Comparison of ENCODE assay signal across 9 cellular contexts in the genomic region with DNA sequence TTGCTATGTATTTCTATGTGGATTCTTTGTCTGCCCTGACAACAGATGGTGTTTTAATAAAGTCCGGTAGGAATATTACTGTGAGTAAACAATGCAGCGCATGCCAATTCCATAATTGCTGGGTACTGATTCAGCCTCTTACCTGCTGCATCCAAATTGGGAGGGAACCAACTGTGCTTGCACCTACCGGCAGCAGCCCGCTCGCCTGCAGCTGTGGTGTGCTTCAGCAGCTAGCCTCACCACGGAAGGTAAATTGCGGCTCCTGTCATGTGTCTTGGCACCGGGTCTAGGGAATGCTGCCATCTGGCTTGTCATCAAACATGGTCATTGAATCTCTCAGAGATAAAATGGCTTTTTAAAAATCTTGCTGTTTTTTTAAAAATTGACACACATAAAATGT.
A peak's percentile ranks its signal among the peaks of the same experiment; 100 is the strongest.
DNase-seq lines count a peak whose midpoint lies in the region; ATAC-seq and TF ChIP-seq lines count a peak whose summit lies in the region.
"Had no signal": no experiment of that assay in that cellular context is flagged by ENCODE, and none has a peak within 500 bp of the region (broad histone marks: within the 10 kb centered on the region; RNA-seq: fewer than 3 reads in every experiment).

No MANE protein-coding gene starts in this region.

- H3K27ac ChIP-seq in prostate gland, result no peak overlapping the region

- TF ChIP-seq CTCF in HFFc6 (IDR thresholded peaks at IDR 0.05) (no peak), prostate gland (IDR thresholded peaks at IDR 0.05) (peak in 1 of 4 experiments; percentile 7)

- intact Hi-C loops in prostate gland (cut with DNase I), result no loop called here

- peaks cover 50% of the 10 kb centered on the region for H3K4me1 Mint-ChIP-seq in HFFc6 (ENCODE audit: low read depth)
- H3K4me1 Mint-ChIP-seq: naive B cell had no signal

- no peaks in the 10 kb centered on the region; the same call in 1 of the 2 replicates for H3K27me3 Mint-ChIP-seq in HFFc6 (ENCODE audit: insufficient read depth)
- H3K27me3 Mint-ChIP-seq: naive B cell had no signal

- peak overlapping the region; percentile 80 for H3K27ac Mint-ChIP-seq in HFFc6
- H3K27ac Mint-ChIP-seq: naive B cell had no signal

- H3K27me3 ChIP-seq in prostate gland (replicated peaks; ENCODE audit: insufficient read depth), result no peaks in the 10 kb centered on the region

- peaks cover 5% of the 10 kb centered on the region for H3K4me1 ChIP-seq in prostate gland (replicated peaks)

- WGBS in prostate gland, result 8% methylated on average over 8 of the region's 8 CpGs

- no peaks in the 10 kb centered on the region for H3K9me3 ChIP-seq in prostate gland

- H3K4me3 Mint-ChIP-seq in HFFc6, result peak overlapping the region; percentile 79
- H3K4me3 Mint-ChIP-seq: naive B cell had no signal

- peaks cover 4% of the 10 kb centered on the region; the same call in 1 of the 2 replicates for H3K9me3 Mint-ChIP-seq in HFFc6

- TF ChIP-seq POLR2A in prostate gland (IDR thresholded peaks at IDR 0.05), result no peak

- ATAC-seq in HG02642 (IDR thresholded peaks at IDR 0.05; ENCODE audit: poor library complexity, unreplicated experiment), result no peak

- H3K36me3 ChIP-seq in prostate gland, result no peaks in the 10 kb centered on the region

- H3K4me3 ChIP-seq in prostate gland, result no peak overlapping the region

- DNase-seq in HFFc6 (no peak), NCI-H2227 (lab: John Stamatoyannopoulos, UW; ENCODE audit: unreplicated experiment) (peak; percentile 65), cerebellar cortex (ENCODE audit: low spot score) (peak; percentile 75), prostate gland (ENCODE audit: low spot score) (peak; percentile 62), ecto neural progenitor cell (ENCODE audit: low spot score) (no peak)
- no peak for DNase-seq in activated CD4-positive, CD25-positive, alpha-beta regulatory T cell treated with anti-CD3 and anti-CD28 coated beads, Interleukin-2, amount 50 U/mL, for 72 hours
- DNase-seq in activated CD4-positive, alpha-beta T cell treated with anti-CD3 and anti-CD28 coated beads, Interleukin-2, amount 50 U/mL, for 1 hour, result no peak
- DNase-seq: naive B cell had no signal

- no peaks in the 10 kb centered on the region for H3K36me3 Mint-ChIP-seq in HFFc6 (ENCODE audit: low read depth)
- H3K36me3 Mint-ChIP-seq: naive B cell had no signal

Comparison
In these comparisons a context has a peak if more than half of its experiments do, and no peak if none do; other contexts are left out.
1. DNase-seq: peak in NCI-H2227 (single experiment), cerebellar cortex (single experiment) and prostate gland (single experiment); none in HFFc6 (single experiment), activated CD4-positive, CD25-positive, alpha-beta regulatory T cell treated with anti-CD3 and anti-CD28 coated beads, Interleukin-2, amount 50 U/mL, for 72 hours (single experiment), ecto neural progenitor cell (single experiment) and activated CD4-positive, alpha-beta T cell treated with anti-CD3 and anti-CD28 coated beads, Interleukin-2, amount 50 U/mL, for 1 hour (single experiment).